14 cellular contexts compared by ENCODE assay signal in genomic region chr9:6902423-6902822, GRCh38.
DNase-seq lines count a peak whose midpoint lies in the region; ATAC-seq, FAIRE-seq and TF ChIP-seq lines count a peak whose summit lies in the region.
"Had no signal": no experiment of that assay in that cellular context is flagged by ENCODE, and none has a peak within 500 bp of the region (broad histone marks: within the 10 kb centered on the region; RNA-seq: fewer than 3 reads in every experiment).

No MANE protein-coding gene starts in this region.

- H3K36me3 ChIP-seq in SJCRH30: no peaks in the 10 kb centered on the region

- no peak for FAIRE-seq in frontal cortex (lab: Jason Lieb, UNC)

- no peak overlapping the region for H3K4me3 ChIP-seq in fibroblast of pulmonary artery (replicated peaks; ENCODE audit: low read depth, low read length)
- no peak overlapping the region for H3K4me3 ChIP-seq in SJCRH30

- TF ChIP-seq CTCF in fibroblast of pulmonary artery (IDR thresholded peaks at IDR 0.05; ENCODE audit: low read length, missing control alignments): no peak

- in situ Hi-C loops in ACHN (cut with HindIII; ENCODE audit: low pct_ligation_motif_present, low pct_unique_long_range_greater_than_20kb, low sequenced_read_pairs): no loop called here

- no peaks in the 10 kb centered on the region for H3K9me3 ChIP-seq in SJCRH30 (replicated peaks)

- peak; percentile 78 for ATAC-seq in GM18511 (IDR thresholded peaks at IDR 0.05; ENCODE audit: unreplicated experiment)
- ATAC-seq: naive thymus-derived CD4-positive, alpha-beta T cell had no signal

- 0 out of 2 replicates have a peak, but pooled peaks cover 2% of the 10 kb centered on the region for H3K4me1 ChIP-seq in SJCRH30

- no peak overlapping the region for H3K27ac ChIP-seq in SJCRH30
- H3K27ac ChIP-seq: HL-60 had no signal

- no peaks in the 10 kb centered on the region for H3K27me3 ChIP-seq in SJCRH30

- peak; percentile 9 for DNase-seq in ACHN
- DNase-seq in SW480 (ENCODE audit: low spot score): peak; percentile 82
- peak; percentile 29 for DNase-seq in fibroblast of pulmonary artery (ENCODE audit: low read depth)
- DNase-seq in SJCRH30: no peak
- no peak for DNase-seq in stimulated activated CD4-positive, alpha-beta T cell treated with anti-CD3 and anti-CD28 coated beads, Interleukin-12 subunit alpha, Interleukin-12 subunit beta, amount 100 ng/mL, for 4 hours
- no peak for DNase-seq in stimulated activated CD4-positive, alpha-beta T cell treated with anti-CD3 and anti-CD28 coated beads, Interleukin-4, amount 100 ng/mL, for 1 hour
- no peak for DNase-seq in frontal cortex (ENCODE audit: low spot score in 2 of 2)
- DNase-seq: CD4-positive, CD25-positive, alpha-beta regulatory T cell; foreskin melanocyte; MV-4-11; naive thymus-derived CD4-positive, alpha-beta T cell; NCI-H526 had no signal

Comparison
In these comparisons a context has a peak if more than half of its experiments do, and no peak if none do; other contexts are left out.
1. DNase-seq: peak in ACHN (single experiment), SW480 (single experiment) and fibroblast of pulmonary artery (single experiment); none in SJCRH30 (0 of 2), stimulated activated CD4-positive, alpha-beta T cell treated with anti-CD3 and anti-CD28 coated beads, Interleukin-12 subunit alpha, Interleukin-12 subunit beta, amount 100 ng/mL, for 4 hours (single experiment), stimulated activated CD4-positive, alpha-beta T cell treated with anti-CD3 and anti-CD28 coated beads, Interleukin-4, amount 100 ng/mL, for 1 hour (single experiment) and frontal cortex (0 of 2).